ENCODE assay signal across 1 cellular context in genomic region chr6:158033751-158034702, GRCh38.
TF ChIP-seq lines count a peak whose summit lies in the region.

No MANE protein-coding gene starts in this region.

TF ChIP-seq in WTC11, 78 proteins besides CTCF, POLR2A, EP300 and RAD21 (continued from another document):
- TF ChIP-seq, protein P1, sequence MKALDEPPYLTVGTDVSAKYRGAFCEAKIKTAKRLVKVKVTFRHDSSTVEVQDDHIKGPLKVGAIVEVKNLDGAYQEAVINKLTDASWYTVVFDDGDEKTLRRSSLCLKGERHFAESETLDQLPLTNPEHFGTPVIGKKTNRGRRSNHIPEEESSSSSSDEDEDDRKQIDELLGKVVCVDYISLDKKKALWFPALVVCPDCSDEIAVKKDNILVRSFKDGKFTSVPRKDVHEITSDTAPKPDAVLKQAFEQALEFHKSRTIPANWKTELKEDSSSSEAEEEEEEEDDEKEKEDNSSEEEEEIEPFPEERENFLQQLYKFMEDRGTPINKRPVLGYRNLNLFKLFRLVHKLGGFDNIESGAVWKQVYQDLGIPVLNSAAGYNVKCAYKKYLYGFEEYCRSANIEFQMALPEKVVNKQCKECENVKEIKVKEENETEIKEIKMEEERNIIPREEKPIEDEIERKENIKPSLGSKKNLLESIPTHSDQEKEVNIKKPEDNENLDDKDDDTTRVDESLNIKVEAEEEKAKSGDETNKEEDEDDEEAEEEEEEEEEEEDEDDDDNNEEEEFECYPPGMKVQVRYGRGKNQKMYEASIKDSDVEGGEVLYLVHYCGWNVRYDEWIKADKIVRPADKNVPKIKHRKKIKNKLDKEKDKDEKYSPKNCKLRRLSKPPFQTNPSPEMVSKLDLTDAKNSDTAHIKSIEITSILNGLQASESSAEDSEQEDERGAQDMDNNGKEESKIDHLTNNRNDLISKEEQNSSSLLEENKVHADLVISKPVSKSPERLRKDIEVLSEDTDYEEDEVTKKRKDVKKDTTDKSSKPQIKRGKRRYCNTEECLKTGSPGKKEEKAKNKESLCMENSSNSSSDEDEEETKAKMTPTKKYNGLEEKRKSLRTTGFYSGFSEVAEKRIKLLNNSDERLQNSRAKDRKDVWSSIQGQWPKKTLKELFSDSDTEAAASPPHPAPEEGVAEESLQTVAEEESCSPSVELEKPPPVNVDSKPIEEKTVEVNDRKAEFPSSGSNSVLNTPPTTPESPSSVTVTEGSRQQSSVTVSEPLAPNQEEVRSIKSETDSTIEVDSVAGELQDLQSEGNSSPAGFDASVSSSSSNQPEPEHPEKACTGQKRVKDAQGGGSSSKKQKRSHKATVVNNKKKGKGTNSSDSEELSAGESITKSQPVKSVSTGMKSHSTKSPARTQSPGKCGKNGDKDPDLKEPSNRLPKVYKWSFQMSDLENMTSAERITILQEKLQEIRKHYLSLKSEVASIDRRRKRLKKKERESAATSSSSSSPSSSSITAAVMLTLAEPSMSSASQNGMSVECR (CRISPR knock-in tag; IDR thresholded peaks at IDR 0.05; ENCODE audit: borderline replicate concordance) = no peak
- TF ChIP-seq RORB (CRISPR knock-in tag; IDR thresholded peaks at IDR 0.05) = no peak
